8 cellular contexts compared by ENCODE assay signal in genomic region chr10:26334932-26335573, GRCh38.
DNase-seq lines count a peak whose midpoint lies in the region; ATAC-seq and TF ChIP-seq lines count a peak whose summit lies in the region.

No MANE protein-coding gene starts in this region.

- H3K4me3 ChIP-seq in PC-9 (no peak overlapping the region), fibroblast of the aortic adventitia (ENCODE audit: low read depth, low read length) (peak overlapping the region; percentile 55), tibial artery (peak overlapping the region in 1 of 2 donors; percentile 16)

- 0 out of 2 replicates have a peak, but pooled peaks cover 2% of the 10 kb centered on the region for H3K27me3 ChIP-seq in PC-9 (ENCODE audit: insufficient read depth, low read depth)
- H3K27me3 ChIP-seq in tibial artery: no peaks in the 10 kb centered on the region

- POLR2A ChIA-PET in PC-9 (lab: Charles Lee; ENCODE audit: unreplicated experiment): no interaction called here

- BruUV-seq in PC-9 (replicated peaks; lab: Mats Ljungman, UMichigan): no TSS peak

- no peaks in the 10 kb centered on the region for H3K36me3 ChIP-seq in PC-9 (ENCODE audit: low read depth)
- no peaks in the 10 kb centered on the region for H3K36me3 ChIP-seq in tibial artery

- ATAC-seq in GM21390 (IDR thresholded peaks at IDR 0.05; ENCODE audit: unreplicated experiment): peak; percentile 90

- DNase-seq in DMS53 (lab: John Stamatoyannopoulos, UW) (peak; percentile 67), HT1080 (ENCODE audit: low read depth) (peak; percentile 62), PC-9 (peak in 1 of 2 experiments; percentile 28), fibroblast of the aortic adventitia (ENCODE audit: low read depth) (peak; percentile 82), occipital lobe (lab: John Stamatoyannopoulos, UW) (peak; percentile 34), tibial artery (peak in 1 of 2 donors; percentile 34)
- peak; percentile 70 for DNase-seq in activated T-cell treated with anti-CD3 and anti-CD28 coated beads, Interleukin-2, amount 50 U/mL, for 1 hour

- no peaks in the 10 kb centered on the region for H3K4me1 ChIP-seq in PC-9 (replicated peaks; ENCODE audit: insufficient read depth)
- no peaks in the 10 kb centered on the region for H3K4me1 ChIP-seq in tibial artery

- H3K79me2 ChIP-seq in PC-9 (ENCODE audit: low read depth): no peaks in the 10 kb centered on the region

- CTCF ChIA-PET in PC-9 (lab: Charles Lee): no interaction called here

- H3K9me3 ChIP-seq in PC-9 (ENCODE audit: insufficient read depth, low read depth) (no peaks in the 10 kb centered on the region), tibial artery (peaks cover 0 to 7% (median 6%) of the 10 kb centered on the region in 3 donors)

- TF ChIP-seq CTCF in PC-9 (conservative IDR thresholded peaks at IDR 0.05) (peak; percentile 70), fibroblast of the aortic adventitia (IDR thresholded peaks at IDR 0.05; ENCODE audit: insufficient read depth, low read length) (peak; percentile 83), tibial artery (IDR thresholded peaks at IDR 0.05) (peak; percentile 68 to 79)

- no peaks in the 10 kb centered on the region for H4K20me1 ChIP-seq in PC-9 (ENCODE audit: insufficient read depth)

- intact Hi-C loops in PC-9 (cut with micrococcal nuclease; ENCODE audit: unreplicated experiment) (loop anchor here (1.0 to 2.0 kb wide), 2 partner anchors 222 to 548 kb away; no protein-coding TSS in a partner anchor), tibial artery (cut with DNase I; ENCODE audit: low total_unique reads) (loop anchor here (2.0 to 5.0 kb wide), 2 partner anchors 220 to 253 kb away; no protein-coding TSS in a partner anchor)

- H3K27ac ChIP-seq in PC-9 (no peak overlapping the region), tibial artery (no peak overlapping the region)

- no peaks in the 10 kb centered on the region for H3F3A ChIP-seq in PC-9 (ENCODE audit: insufficient read depth, low read depth)

- no peaks in the 10 kb centered on the region for H3K9me2 ChIP-seq in PC-9 (ENCODE audit: insufficient read depth)

- no peak overlapping the region for H2AFZ ChIP-seq in PC-9

- H3K4me2 ChIP-seq in PC-9: no peak overlapping the region
